In genomic region chr1:156242738-156243137, GRCh38 we compare ENCODE assay signal across 29 cellular contexts. TPM values are rescaled to one million over a fixed set of nuclear protein-coding genes. Genes with fewer than 3 reads are reported as not detected.
"Had no signal": no experiment of that assay in that cellular context is flagged by ENCODE, and none has a peak within 500 bp of the region (broad histone marks: within the 10 kb centered on the region; RNA-seq: fewer than 3 reads in every experiment).

No MANE protein-coding gene starts in this region.

- H3K27ac ChIP-seq: adrenal gland, ascending aorta, brain microvascular endothelial cell, hepatocyte, left lung, neural progenitor cell, spleen, suprapubic skin, VCaP had no signal

- H3K27me3 ChIP-seq: adrenal gland, ascending aorta, hepatocyte, neural progenitor cell, tibial nerve had no signal

- H3K4me3 ChIP-seq: adrenal gland, ascending aorta, hepatocyte, left lung, neural progenitor cell, spleen, suprapubic skin, tibial nerve had no signal

- H3K9me3 Mint-ChIP-seq: activated CD4-positive, alpha-beta T cell treated with anti-CD3 and anti-CD28 coated beads, Interleukin-2, amount 10 ng/mL, durations not matched to agents 24 days and 14 days; activated CD8-positive, alpha-beta T cell treated with anti-CD3 and anti-CD28 coated beads for 36 hours; naive thymus-derived CD4-positive, alpha-beta T cell; neural progenitor cell; stimulated activated naive CD8-positive, alpha-beta T cell treated with anti-CD3 and anti-CD28 coated beads, Interleukin-15, Interleukin-2, amounts not matched to agents 100 ng/mL and 50 ng/mL, for 24 hours; T-helper 2 cell treated with Interferon-gamma antibody and Interleukin-4, amounts not matched to agents 5 μg/mL and 100 μg/mL, for 36 hours had no signal

- H3K4me3 Mint-ChIP-seq: activated CD4-positive, alpha-beta T cell treated with anti-CD3 and anti-CD28 coated beads, Interleukin-2, amount 10 ng/mL, durations not matched to agents 24 days and 14 days; activated CD8-positive, alpha-beta memory T cell treated with anti-CD3 and anti-CD28 coated beads, Interleukin-2, amount 10 ng/mL, durations not matched to agents 7 days and 5 days; activated CD8-positive, alpha-beta T cell treated with anti-CD3 and anti-CD28 coated beads for 36 hours; activated naive CD8-positive, alpha-beta T cell; neural progenitor cell; stimulated activated naive CD8-positive, alpha-beta T cell treated with anti-CD3 and anti-CD28 coated beads, Interleukin-15, Interleukin-2, amounts not matched to agents 100 ng/mL and 50 ng/mL, for 24 hours; T-helper 2 cell treated with Interferon-gamma antibody and Interleukin-4, amounts not matched to agents 5 μg/mL and 100 μg/mL, for 36 hours had no signal

- H3K27ac Mint-ChIP-seq: activated CD4-positive, alpha-beta T cell treated with anti-CD3 and anti-CD28 coated beads, Interleukin-2, amount 10 ng/mL, durations not matched to agents 24 days and 14 days; activated CD8-positive, alpha-beta memory T cell treated with anti-CD3 and anti-CD28 coated beads, Interleukin-2, amount 10 ng/mL, durations not matched to agents 7 days and 5 days; activated CD8-positive, alpha-beta T cell treated with anti-CD3 and anti-CD28 coated beads for 36 hours; activated naive CD8-positive, alpha-beta T cell; T-helper 2 cell treated with Interferon-gamma antibody and Interleukin-4, amounts not matched to agents 5 μg/mL and 100 μg/mL, for 36 hours had no signal

- H3K9ac ChIP-seq: neural progenitor cell had no signal

- H3K36me3 Mint-ChIP-seq: activated naive CD8-positive, alpha-beta T cell had no signal

- DNase-seq: activated CD4-positive, alpha-beta T cell treated with anti-CD3 and anti-CD28 coated beads, Interleukin-2, amount 10 ng/mL, durations not matched to agents 24 days and 14 days; activated CD8-positive, alpha-beta memory T cell treated with anti-CD3 and anti-CD28 coated beads, Interleukin-2, amount 10 ng/mL, durations not matched to agents 7 days and 5 days; activated CD8-positive, alpha-beta T cell treated with anti-CD3 and anti-CD28 coated beads for 36 hours; activated naive CD4-positive, alpha-beta T cell; activated T-cell treated with anti-CD3 and anti-CD28 coated beads for 4 hours; adrenal gland; brain microvascular endothelial cell; central memory CD4-positive, alpha-beta T cell; dermis blood vessel endothelial cell; effector memory CD4-positive, alpha-beta T cell; glutamatergic neuron; kidney glomerular epithelial cell; naive thymus-derived CD4-positive, alpha-beta T cell; retina; spleen; stimulated activated CD4-positive, alpha-beta T cell treated with anti-CD3 and anti-CD28 coated beads, Interleukin-4, amount 100 ng/mL, for 4 hours had no signal

- H3K4me2 ChIP-seq: hepatocyte, neural progenitor cell had no signal

- H3K9me3 ChIP-seq: adrenal gland, ascending aorta, left lung, spleen, suprapubic skin, tibial nerve had no signal

- H3K27me3 Mint-ChIP-seq: activated CD4-positive, alpha-beta T cell treated with anti-CD3 and anti-CD28 coated beads, Interleukin-2, amount 10 ng/mL, durations not matched to agents 24 days and 14 days; activated CD8-positive, alpha-beta memory T cell treated with anti-CD3 and anti-CD28 coated beads, Interleukin-2, amount 10 ng/mL, durations not matched to agents 7 days and 5 days; activated CD8-positive, alpha-beta T cell treated with anti-CD3 and anti-CD28 coated beads for 36 hours; activated naive CD8-positive, alpha-beta T cell; stimulated activated naive CD8-positive, alpha-beta T cell treated with anti-CD3 and anti-CD28 coated beads, Interleukin-15, Interleukin-2, amounts not matched to agents 100 ng/mL and 50 ng/mL, for 24 hours had no signal

- ATAC-seq: activated CD4-positive, CD25-positive, alpha-beta regulatory T cell treated with anti-CD3 and anti-CD28 coated beads, Interleukin-2, amount 50 U/mL, for 24 hours; activated CD8-positive, alpha-beta memory T cell treated with anti-CD3 and anti-CD28 coated beads, Interleukin-2, amount 10 ng/mL, durations not matched to agents 7 days and 5 days; activated CD8-positive, alpha-beta T cell treated with anti-CD3 and anti-CD28 coated beads for 36 hours; esophagus mucosa; left lung; naive thymus-derived CD4-positive, alpha-beta T cell had no signal

RNA-seq across cellular contexts. Expression of gene BGLAP, which starts 0.8 kb away (rescaled TPM):
- total RNA-seq: dermis blood vessel endothelial cell, frontal cortex had no signal

RNA-seq across cellular contexts. Expression of gene PAQR6, which starts 5.1 kb away (rescaled TPM):
- total RNA-seq: ascending aorta had no signal

RNA-seq across cellular contexts. Expression of gene TMEM79, which starts 41.4 kb away (rescaled TPM):
- total RNA-seq: ascending aorta had no signal
